Comparison of ENCODE assay signal across 25 cellular contexts in genomic region chr4:29309050-29309449, GRCh38.
DNase-seq lines count a peak whose midpoint lies in the region; ATAC-seq, FAIRE-seq and TF ChIP-seq lines count a peak whose summit lies in the region.
"Had no signal": no experiment of that assay in that cellular context is flagged by ENCODE, and none has a peak within 500 bp of the region (broad histone marks: within the 10 kb centered on the region; RNA-seq: fewer than 3 reads in every experiment).

No MANE protein-coding gene starts in this region.

- POLR2A ChIA-PET in A673 (lab: Charles Lee; ENCODE audit: low non-redundant PET), result no interaction called here

- H3K27ac Mint-ChIP-seq in astrocyte (ENCODE audit: unreplicated experiment), result no peak overlapping the region
- H3K27ac Mint-ChIP-seq in stimulated activated naive CD8-positive, alpha-beta T cell treated with anti-CD3 and anti-CD28 coated beads, Interleukin-15, amount 100 ng/mL, for 72 hours, result no peak overlapping the region
- H3K27ac Mint-ChIP-seq: activated CD8-positive, alpha-beta T cell treated with anti-CD3 and anti-CD28 coated beads, Interleukin-2, amount 10 ng/mL, durations not matched to agents 7 days and 5 days; activated naive CD4-positive, alpha-beta T cell treated with anti-CD3 and anti-CD28 coated beads for 36 hours; nephron; WTC11 had no signal

- FAIRE-seq in astrocyte (lab: Jason Lieb, UNC), result no peak
- FAIRE-seq: colon, K562 had no signal

- H3K9me3 ChIP-seq in A673 (ENCODE audit: low read depth, low read length, poor library complexity, severe bottlenecking) (no peaks in the 10 kb centered on the region), astrocyte (ENCODE audit: insufficient read depth, low read depth, low read length) (no peaks in the 10 kb centered on the region)
- H3K9me3 ChIP-seq: gastrocnemius medialis, SJCRH30, upper lobe of right lung had no signal

- TF ChIP-seq CTCF in A673 (conservative IDR thresholded peaks at IDR 0.05; ENCODE audit: low read depth, low read length) (no peak), astrocyte (IDR thresholded peaks at IDR 0.05; ENCODE audit: insufficient read depth, low read depth, low read length) (no peak), foreskin fibroblast (IDR thresholded peaks at IDR 0.05; ENCODE audit: low read depth, low read length) (no peak)

- H3K4me2 ChIP-seq in astrocyte (ENCODE audit: low read length), result peak overlapping the region; percentile 50
- H3K4me2 ChIP-seq: smooth muscle cell had no signal

- no peaks in the 10 kb centered on the region for H3K27me3 Mint-ChIP-seq in astrocyte (ENCODE audit: low read depth, unreplicated experiment)
- no peaks in the 10 kb centered on the region for H3K27me3 Mint-ChIP-seq in stimulated activated naive CD8-positive, alpha-beta T cell treated with anti-CD3 and anti-CD28 coated beads, Interleukin-15, amount 100 ng/mL, for 72 hours

- peaks cover 18% of the 10 kb centered on the region for H3K4me1 Mint-ChIP-seq in astrocyte (ENCODE audit: low read depth, unreplicated experiment)
- no peaks in the 10 kb centered on the region for H3K4me1 Mint-ChIP-seq in stimulated activated naive CD8-positive, alpha-beta T cell treated with anti-CD3 and anti-CD28 coated beads, Interleukin-15, amount 100 ng/mL, for 72 hours
- H3K4me1 Mint-ChIP-seq: nephron had no signal

- no peaks in the 10 kb centered on the region for H3K36me3 ChIP-seq in A673 (ENCODE audit: insufficient read depth, low read length, poor library complexity, severe bottlenecking)
- H3K36me3 ChIP-seq in astrocyte (ENCODE audit: insufficient read depth, low read length), result no peaks in the 10 kb centered on the region
- H3K36me3 ChIP-seq: gastrocnemius medialis, SJCRH30, upper lobe of right lung had no signal

- peak; percentile 18 for DNase-seq in A673 (ENCODE audit: low spot score)
- DNase-seq in HT1080 (ENCODE audit: low read depth), result peak; percentile 73
- DNase-seq in astrocyte (ENCODE audit: low read depth), result peak; percentile 36
- DNase-seq in foreskin fibroblast, result peak; percentile 21 to 29
- no peak for DNase-seq in NCI-H1694 (lab: John Stamatoyannopoulos, UW)
- no peak for DNase-seq in ecto neural progenitor cell (ENCODE audit: low spot score)
- DNase-seq in stimulated activated naive CD8-positive, alpha-beta T cell treated with anti-CD3 and anti-CD28 coated beads, Interleukin-15, amount 100 ng/mL, for 72 hours, result no peak
- DNase-seq: ACHN; activated CD8-positive, alpha-beta T cell treated with anti-CD3 and anti-CD28 coated beads, Interleukin-2, amount 10 ng/mL, durations not matched to agents 7 days and 5 days; activated naive CD4-positive, alpha-beta T cell treated with anti-CD3 and anti-CD28 coated beads for 36 hours; activated T-cell treated with anti-CD3 and anti-CD28 coated beads, Interleukin-2, amount 50 U/mL, for 4 hours; anterior cingulate cortex; gastrocnemius medialis; NCI-H1930; posterior cingulate gyrus; SJCRH30; stimulated activated CD4-positive, alpha-beta T cell treated with anti-CD3 and anti-CD28 coated beads, Interleukin-4, amount 100 ng/mL, for 1 hour; upper lobe of right lung had no signal

- H3K4me3 ChIP-seq in A673 (ENCODE audit: low read depth, low read length, poor library complexity, severe bottlenecking) (no peak overlapping the region), astrocyte (ENCODE audit: insufficient read depth, low read depth, low read length) (no peak overlapping the region), foreskin fibroblast (ENCODE audit: low read depth in 1 of 2, low read length in 2 of 2) (no peak overlapping the region)
- H3K4me3 ChIP-seq: gastrocnemius medialis, K562, SJCRH30, smooth muscle cell, upper lobe of right lung had no signal

- no peaks in the 10 kb centered on the region for H3K36me3 Mint-ChIP-seq in astrocyte (ENCODE audit: low read depth, unreplicated experiment)
- H3K36me3 Mint-ChIP-seq: WTC11 had no signal

- no TSS peak for BruUV-seq in A673 (replicated peaks; lab: Mats Ljungman, UMichigan)

- H3K4me1 ChIP-seq in A673 (ENCODE audit: insufficient read depth, low read length, poor library complexity, severe bottlenecking) (peaks cover 6% of the 10 kb centered on the region), astrocyte (ENCODE audit: insufficient read depth, low read length) (peaks cover 10% of the 10 kb centered on the region)
- H3K4me1 ChIP-seq: gastrocnemius medialis, SJCRH30, upper lobe of right lung had no signal

- H3K27ac ChIP-seq in A673 (ENCODE audit: low read depth, low read length, poor library complexity, severe bottlenecking) (no peak overlapping the region), astrocyte (ENCODE audit: low read depth, low read length) (no peak overlapping the region)
- H3K27ac ChIP-seq: C4-2B, gastrocnemius medialis, SJCRH30, upper lobe of right lung had no signal

- intact Hi-C loops in A673 (cut with micrococcal nuclease; ENCODE audit: unreplicated experiment), result no loop called here

- no peak overlapping the region for H3K9ac ChIP-seq in astrocyte (ENCODE audit: low read length)

- no peak overlapping the region for H2AFZ ChIP-seq in astrocyte (ENCODE audit: low read depth, low read length)

- H3K4me3 Mint-ChIP-seq in astrocyte (ENCODE audit: unreplicated experiment), result no peak overlapping the region
- H3K4me3 Mint-ChIP-seq in stimulated activated naive CD8-positive, alpha-beta T cell treated with anti-CD3 and anti-CD28 coated beads, Interleukin-15, amount 100 ng/mL, for 72 hours, result no peak overlapping the region
- H3K4me3 Mint-ChIP-seq: activated CD8-positive, alpha-beta T cell treated with anti-CD3 and anti-CD28 coated beads, Interleukin-2, amount 10 ng/mL, durations not matched to agents 7 days and 5 days; activated naive CD4-positive, alpha-beta T cell treated with anti-CD3 and anti-CD28 coated beads for 36 hours; activated T-cell treated with anti-CD3 and anti-CD28 coated beads, Interleukin-2, amount 50 U/mL, for 4 hours; nephron; WTC11 had no signal

- H3K79me2 ChIP-seq in astrocyte (ENCODE audit: insufficient read depth, low read length), result no peaks in the 10 kb centered on the region

- no peaks in the 10 kb centered on the region for H3K9me3 Mint-ChIP-seq in astrocyte (ENCODE audit: unreplicated experiment)
- peaks cover 6 to 11% of the 10 kb centered on the region in 2 donors for H3K9me3 Mint-ChIP-seq in stimulated activated naive CD8-positive, alpha-beta T cell treated with anti-CD3 and anti-CD28 coated beads, Interleukin-15, amount 100 ng/mL, for 72 hours
- H3K9me3 Mint-ChIP-seq: nephron, WTC11 had no signal

- no peak for ATAC-seq in HG03175 (IDR thresholded peaks at IDR 0.05; ENCODE audit: unreplicated experiment)
- ATAC-seq in stimulated activated naive CD8-positive, alpha-beta T cell treated with anti-CD3 and anti-CD28 coated beads, Interleukin-15, amount 100 ng/mL, for 72 hours, result no peak
- ATAC-seq: activated CD8-positive, alpha-beta T cell treated with anti-CD3 and anti-CD28 coated beads, Interleukin-2, amount 10 ng/mL, durations not matched to agents 7 days and 5 days; activated T-cell treated with anti-CD3 and anti-CD28 coated beads, Interleukin-2, amount 50 U/mL, for 4 hours; gastrocnemius medialis; K562; upper lobe of right lung; WTC11 had no signal

- H4K20me1 ChIP-seq in astrocyte (ENCODE audit: insufficient read depth, low read length), result no peaks in the 10 kb centered on the region

- CTCF ChIA-PET in A673 (lab: Charles Lee), result no interaction called here

- H3K27me3 ChIP-seq in A673 (replicated peaks; ENCODE audit: insufficient read depth, low read depth, low read length, poor library complexity) (no peaks in the 10 kb centered on the region), astrocyte (ENCODE audit: insufficient read depth, low read length) (no peaks in the 10 kb centered on the region)
- H3K27me3 ChIP-seq: gastrocnemius medialis, SJCRH30, upper lobe of right lung had no signal

Comparison
In these comparisons a context has a peak if more than half of its experiments do, and no peak if none do; other contexts are left out.
1. DNase-seq: peak in A673 (single experiment), HT1080 (single experiment), astrocyte (single experiment) and foreskin fibroblast (2 of 2); none in NCI-H1694 (single experiment), ecto neural progenitor cell (single experiment) and stimulated activated naive CD8-positive, alpha-beta T cell treated with anti-CD3 and anti-CD28 coated beads, Interleukin-15, amount 100 ng/mL, for 72 hours (0 of 2).